ENCODE assay signal across 23 cellular contexts in the genomic region with DNA sequence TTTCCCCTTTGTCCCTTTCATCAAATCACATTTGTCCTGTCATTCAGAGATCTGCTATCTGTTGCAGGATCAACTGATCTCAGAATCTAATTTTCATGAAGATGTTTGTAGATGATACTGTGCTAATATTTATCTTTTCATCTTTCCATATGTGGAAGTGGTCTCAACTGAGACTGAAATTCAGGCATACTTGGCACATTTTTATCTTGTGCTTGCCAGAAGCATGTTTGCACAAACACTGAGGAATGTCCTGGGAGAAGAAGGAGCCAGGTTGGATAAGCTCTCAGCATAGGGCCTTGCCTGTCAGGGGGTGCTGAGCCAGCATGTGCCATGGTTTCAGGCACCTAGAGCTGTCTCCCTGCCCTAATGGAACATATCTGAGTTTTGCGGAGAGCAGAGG. TPM values are rescaled to one million over a fixed set of nuclear protein-coding genes. Genes with fewer than 3 reads are reported as not detected.
DNase-seq lines count a peak whose midpoint lies in the region; ATAC-seq, FAIRE-seq and TF ChIP-seq lines count a peak whose summit lies in the region.
"Had no signal": no experiment of that assay in that cellular context is flagged by ENCODE, and none has a peak within 500 bp of the region (broad histone marks: within the 10 kb centered on the region; RNA-seq: fewer than 3 reads in every experiment).

No MANE protein-coding gene starts in this region.

- TF ChIP-seq CTCF in A549 (IDR thresholded peaks at IDR 0.05) (no peak), IMR-90 (conservative IDR thresholded peaks at IDR 0.05; ENCODE audit: low read depth, low read length) (no peak), kidney (IDR thresholded peaks at IDR 0.05; ENCODE audit: borderline replicate concordance, extremely low read depth, insufficient read depth) (no peak), psoas muscle (IDR thresholded peaks at IDR 0.05) (no peak)

- CTCF ChIA-PET in A549 (lab: Yijun Ruan, JAX), result no interaction called here
- CTCF ChIA-PET in IMR-90 (lab: Yijun Ruan, JAX), result no interaction called here

- H3K27ac ChIP-seq in A549 (peak overlapping the region; percentile 40 to 41; a peak in 3 of 6 replicates), IMR-90 (ENCODE audit: insufficient read depth, low read length) (peak overlapping the region; percentile 30; the same call in 1 of the 2 replicates), kidney (ENCODE audit: low read depth in 2 of 2, low read length in 2 of 2) (no peak overlapping the region), psoas muscle (no peak overlapping the region)
- H3K27ac ChIP-seq: cardiac muscle cell, WERI-Rb-1 had no signal

- ATAC-seq in A549 (peak in 1 of 2 experiments; percentile 83; a peak in 3 of 6 replicates), IMR-90 (ENCODE audit: low read depth) (peak; percentile 82), psoas muscle (no peak)
- ATAC-seq: CD8-positive, alpha-beta T cell; HCT116; stimulated activated memory B cell treated with anti-CD40 and anti-IgM and Interleukin-4, amounts not matched to agents 10 μg/mL and 1 μg/mL and 100 μg/mL, for 72 hours had no signal

- dilution Hi-C loops in IMR-90 (cut with HindIII; ENCODE audit: low sequenced_read_pairs, unreplicated experiment), result no loop called here

- H3K9me3 ChIP-seq in A549 (no peaks in the 10 kb centered on the region; the same call in 2 of the 3 replicates), IMR-90 (ENCODE audit: control insufficient read depth, insufficient read depth, low read length) (no peaks in the 10 kb centered on the region), kidney (ENCODE audit: control insufficient read depth in 1 of 2, low read length in 2 of 2) (no peaks in the 10 kb centered on the region), psoas muscle (no peaks in the 10 kb centered on the region), HAP-1 (no peaks in the 10 kb centered on the region)

- in situ Hi-C loops in IMR-90 (cut with MboI; ENCODE audit: low sequenced_read_pairs) (no loop called here), HAP-1 (cut with MboI; ENCODE audit: low sequenced_read_pairs) (no loop called here), KBM-7 (cut with MboI; ENCODE audit: low pct_unique_long_range_greater_than_20kb, low sequenced_read_pairs) (no loop called here)

- no TSS peak for BruUV-seq in IMR-90 (replicated peaks; lab: Mats Ljungman, UMichigan)

- WGBS in A549 (ENCODE audit: missing lambda C conversion rate), result 90% methylated on average over 1 of the region's 1 CpG
- WGBS in IMR-90 (ENCODE audit: extremely low coverage in 2 of 2, insufficient read length in 1 of 2), 2 experiments, result 33% methylated on average over 1 of the region's 1 CpG; no CpG with 5 or more reads in 1 of the 2 experiments
- WGBS in psoas muscle, 3 donors, result 46 to 65% (median 54%) methylated on average over 1 of the region's 1 CpG

- H3K36me3 ChIP-seq in IMR-90 (ENCODE audit: control insufficient read depth, insufficient read depth, low read length) (no peaks in the 10 kb centered on the region), kidney (ENCODE audit: control insufficient read depth in 1 of 2, insufficient read depth in 2 of 2, low read length in 2 of 2) (no peaks in the 10 kb centered on the region), psoas muscle (ENCODE audit: insufficient read depth in 1 of 2, low read depth in 1 of 2) (no peaks in the 10 kb centered on the region), HAP-1 (replicated peaks) (no peaks in the 10 kb centered on the region)
- H3K36me3 ChIP-seq: cardiac muscle cell, WERI-Rb-1 had no signal

- H3K27me3 ChIP-seq in IMR-90 (ENCODE audit: control insufficient read depth, insufficient read depth, low read length), result no peaks in the 10 kb centered on the region
- H3K27me3 ChIP-seq in psoas muscle (ENCODE audit: insufficient read depth in 3 of 3, low read length in 2 of 3), result no peaks in the 10 kb centered on the region
- H3K27me3 ChIP-seq in HAP-1 (ENCODE audit: low read depth), result no peaks in the 10 kb centered on the region
- H3K27me3 ChIP-seq: cardiac muscle cell had no signal

- H3K4me2 ChIP-seq in A549 (peak overlapping the region; percentile 39), IMR-90 (ENCODE audit: low read depth, low read length) (no peak overlapping the region)
- H3K4me2 ChIP-seq: smooth muscle cell had no signal

- H2BK15ac ChIP-seq in IMR-90 (ENCODE audit: low read depth, low read length), result peak overlapping the region; percentile 45; the same call in 1 of the 3 replicates

- H2AK9ac ChIP-seq in IMR-90 (replicated peaks; ENCODE audit: low read depth, low read length, poor library complexity), result no peak overlapping the region

- POLR2A ChIA-PET in A549 (lab: Yijun Ruan, JAX), result no interaction called here
- POLR2A ChIA-PET in IMR-90 (lab: Charles Lee; ENCODE audit: unreplicated experiment), result no interaction called here

- H3K79me1 ChIP-seq in IMR-90 (ENCODE audit: low read depth in 1 of 2, low read length in 2 of 2), result no peaks in the 10 kb centered on the region

- FAIRE-seq in A549 (lab: Jason Lieb, UNC), result no peak
- no peak for FAIRE-seq in kidney (lab: Jason Lieb, UNC)
- FAIRE-seq: G401.6, islet of Langerhans had no signal

- peak overlapping the region; percentile 80 for H4K5ac ChIP-seq in IMR-90 (ENCODE audit: low read depth, low read length)

- peak overlapping the region; percentile 12 for H2BK5ac ChIP-seq in IMR-90 (ENCODE audit: low read depth, low read length, poor library complexity, severe bottlenecking)

- peak overlapping the region; percentile 75 for H2BK120ac ChIP-seq in IMR-90 (ENCODE audit: low read depth, low read length)

- DNase-seq in A549 (ENCODE audit: low read depth in 1 of 2, low spot score in 1 of 2), result peak in 1 of 2 experiments; percentile 35
- peak; percentile 53 for DNase-seq in IMR-90
- peak; percentile 49 for DNase-seq in brain pericyte (ENCODE audit: low read depth, low spot score)
- DNase-seq in kidney, result peak; percentile 24
- no peak for DNase-seq in psoas muscle
- no peak for DNase-seq in NCI-H1694 (lab: John Stamatoyannopoulos, UW)
- no peak for DNase-seq in HAP-1 (ENCODE audit: low spot score in 2 of 2)
- DNase-seq in KBM-7, result no peak
- DNase-seq: activated CD8-positive, alpha-beta memory T cell treated with anti-CD3 and anti-CD28 coated beads for 24 hours; activated gamma-delta T cell; CD8-positive, alpha-beta T cell; effector memory CD4-positive, alpha-beta T cell; NCI-H2081; NCI-H774; nucleus accumbens; T-helper 1 cell; WERI-Rb-1 had no signal

- intact Hi-C loops in IMR-90 (cut with micrococcal nuclease) (no loop called here), kidney (cut with DNase I) (no loop called here), psoas muscle (cut with DNase I) (no loop called here)

- peak overlapping the region; percentile 29 for H2AFZ ChIP-seq in IMR-90 (replicated peaks; ENCODE audit: low read length, poor library complexity)

- H3K4me1 ChIP-seq in A549 (peaks cover 21% of the 10 kb centered on the region), IMR-90 (ENCODE audit: control insufficient read depth, insufficient read depth, low read length) (peaks cover 10% of the 10 kb centered on the region), kidney (ENCODE audit: control insufficient read depth in 1 of 2, insufficient read depth in 1 of 2, low read depth in 1 of 2, low read length in 2 of 2) (no peaks in the 10 kb centered on the region), psoas muscle (no peaks in the 10 kb centered on the region), HAP-1 (no peaks in the 10 kb centered on the region)

- H3K56ac ChIP-seq in IMR-90 (ENCODE audit: extremely low read depth, insufficient read depth, low read length), result no peak overlapping the region

- no peak for TF ChIP-seq POLR2A in A549 (IDR thresholded peaks at IDR 0.05; ENCODE audit: low read length)
- no peak for TF ChIP-seq POLR2A in IMR-90 (IDR thresholded peaks at IDR 0.05; ENCODE audit: low read depth, low read length)

- peak overlapping the region; percentile 67 for H3K23ac ChIP-seq in IMR-90 (ENCODE audit: low read depth, low read length)

- peak overlapping the region; percentile 80 for H2BK20ac ChIP-seq in IMR-90 (ENCODE audit: low read depth, low read length)

- H3K9ac ChIP-seq in IMR-90 (ENCODE audit: low read depth, low read length) (no peak overlapping the region), kidney (ENCODE audit: low read length in 2 of 2) (no peak overlapping the region)

- H2AK5ac ChIP-seq in IMR-90 (ENCODE audit: low read depth, low read length), result peak overlapping the region; percentile 82

- no peak for TF ChIP-seq RAD21 in A549 (conservative IDR thresholded peaks at IDR 0.05 in 1 of 2, IDR thresholded peaks at IDR 0.05 in 1 of 2)
- no peak for TF ChIP-seq RAD21 in IMR-90 (IDR thresholded peaks at IDR 0.05; ENCODE audit: low read length)

- no peaks in the 10 kb centered on the region for H4K20me1 ChIP-seq in IMR-90 (ENCODE audit: insufficient read depth, low read length)

- H4K91ac ChIP-seq in IMR-90 (ENCODE audit: insufficient read depth, low read depth, low read length), result peak overlapping the region; percentile 60; the same call in 1 of the 2 replicates

- peak overlapping the region; percentile 77 for H3K4ac ChIP-seq in IMR-90 (ENCODE audit: low read depth, low read length)

- H3K14ac ChIP-seq in IMR-90 (replicated peaks; ENCODE audit: low read depth, low read length), result peak overlapping the region; percentile 79

- peak overlapping the region in 1 of 2 experiments; percentile 55; a peak in 2 of 4 replicates for H4K8ac ChIP-seq in IMR-90 (ENCODE audit: low read depth in 2 of 2, low read length in 2 of 2)

- H3K18ac ChIP-seq in IMR-90 (ENCODE audit: low read depth, low read length), result peak overlapping the region; percentile 81

- no peak overlapping the region for H3K4me3 ChIP-seq in A549
- H3K4me3 ChIP-seq in IMR-90 (ENCODE audit: insufficient read depth, low read depth, low read length), result no peak overlapping the region
- no peak overlapping the region for H3K4me3 ChIP-seq in kidney (ENCODE audit: low read length in 2 of 2)
- no peak overlapping the region for H3K4me3 ChIP-seq in psoas muscle
- H3K4me3 ChIP-seq in HAP-1, result no peak overlapping the region
- H3K4me3 ChIP-seq: cardiac muscle cell, smooth muscle cell had no signal

- H3K9me1 ChIP-seq in IMR-90 (ENCODE audit: insufficient read depth, low read length), result peaks cover 6% of the 10 kb centered on the region; the same call in 1 of the 2 replicates

- TF ChIP-seq EP300 in A549 (IDR thresholded peaks at IDR 0.05), result no peak

TF ChIP-seq in IMR-90, 13 proteins besides CTCF, POLR2A, EP300 and RAD21 (continues in another document):
- TF ChIP-seq NFE2L2 (IDR thresholded peaks at IDR 0.05; ENCODE audit: low read depth, low read length), result no peak

RNA-seq across cellular contexts. Expression of a gene that starts 24.5 kb away (rescaled TPM):
- polyA plus RNA-seq in A549 (2011; rRNA removed) (140 and 180 TPM in 2 replicates), A549 (2017; fragmentation: RNase III; extraction: RNeasy Plus Mini Kit Qiagen cat#74134 plus additional on column Dnase treatment) (103 to 107 TPM (median 106 TPM) in 3 replicates), IMR-90 (2012; rRNA removed) (57.5 and 62.6 TPM in 2 replicates), kidney (ENCODE audit: insufficient read depth, low read depth, low replicate concordance) (84.8 TPM), psoas muscle (100 to 1,000 TPM; 126 to 205 (median 144) TPM)
- polyA plus RNA-seq in A549 (2012; cell fraction: cytosol; rRNA removed), result 39.7 and 40.3 TPM in 2 replicates
- 13.1 and 20.4 TPM in 2 replicates for polyA plus RNA-seq in A549 (2012; cell fraction: nucleus; rRNA removed)
- polyA minus RNA-seq in A549 (2011; rRNA and poly(A)+ RNA removed), result 59.2 and 62.3 TPM in 2 replicates
- total RNA-seq in IMR-90 (2012; rRNA removed) (112 and 159 TPM in 2 replicates), kidney (77.1 TPM), psoas muscle (100 to 1,000 TPM; 161 to 196 (median 166) TPM)
- polyA plus RNA-seq in IMR-90 (2012; cell fraction: cytosol; rRNA removed), result 18.3 and 20.7 TPM in 2 replicates
- 4.9 and 22.1 TPM in 2 replicates for polyA plus RNA-seq in IMR-90 (2012; cell fraction: nucleus; rRNA removed; ENCODE audit: low replicate concordance)

Comparison
In these comparisons a context has a peak if more than half of its experiments do, and no peak if none do; other contexts are left out.
1. DNase-seq: peak in IMR-90 (single experiment), brain pericyte (single experiment) and kidney (single experiment); none in psoas muscle (0 of 2), NCI-H1694 (single experiment), HAP-1 (0 of 2) and KBM-7 (single experiment).
2. H3K27ac ChIP-seq: peak in A549 (2 of 2) and IMR-90 (single experiment); none in kidney (0 of 2) and psoas muscle (single experiment).